13 cellular contexts compared by ENCODE assay signal in the genomic region with DNA sequence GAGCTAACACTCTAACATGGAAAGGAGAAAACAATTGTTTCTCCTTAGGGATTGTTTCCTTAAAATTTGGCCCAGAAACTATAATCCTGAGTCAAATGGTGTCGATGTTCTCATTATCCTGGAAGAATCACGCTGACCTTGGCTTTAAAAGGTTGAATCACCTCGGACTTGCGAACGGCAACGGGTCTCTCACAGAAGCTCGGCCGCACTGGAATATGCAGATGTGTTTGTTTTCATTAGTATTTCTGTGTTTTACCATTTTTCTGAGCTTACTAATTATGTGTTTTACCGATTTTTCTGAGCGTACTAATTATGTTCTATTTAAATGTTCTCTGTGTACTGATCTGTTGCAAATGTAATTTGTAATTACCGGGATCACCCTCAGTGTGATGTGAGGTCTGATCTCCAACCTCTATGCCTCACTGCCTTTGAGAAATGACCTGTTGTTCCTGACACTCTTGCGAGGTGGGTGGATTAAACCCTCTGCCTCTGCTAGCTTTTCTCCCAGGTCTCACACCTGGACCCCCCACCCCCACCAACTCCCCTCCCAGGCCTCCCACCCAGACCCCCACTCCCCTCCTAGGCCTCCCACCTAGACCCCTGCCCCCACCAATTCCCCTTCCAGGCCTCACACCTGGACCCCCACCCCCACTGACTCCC. TPM values are rescaled to one million over a fixed set of nuclear protein-coding genes. Genes with fewer than 3 reads are reported as not detected.
DNase-seq lines count a peak whose midpoint lies in the region; ATAC-seq, FAIRE-seq and TF ChIP-seq lines count a peak whose summit lies in the region.
"Had no signal": no experiment of that assay in that cellular context is flagged by ENCODE, and none has a peak within 500 bp of the region (broad histone marks: within the 10 kb centered on the region; RNA-seq: fewer than 3 reads in every experiment).

No MANE protein-coding gene starts in this region.

- DNase-seq in A549 (ENCODE audit: low read depth in 1 of 2, low spot score in 1 of 2), result peak in 1 of 2 experiments; percentile 71
- peak in 1 of 2 experiments; percentile 52 for DNase-seq in PC-9
- peak; percentile 9 for DNase-seq in glomerular visceral epithelial cell (ENCODE audit: extremely low spot score)
- DNase-seq in inferior parietal cortex (ENCODE audit: extremely low spot score), result no peak
- DNase-seq: activated T-cell treated with anti-CD3 and anti-CD28 coated beads for 4 hours, Karpas-422, left ventricle myocardium superior had no signal

- H3F3A ChIP-seq in PC-9 (ENCODE audit: insufficient read depth, low read depth), result no peaks in the 10 kb centered on the region

- BruUV-seq in PC-9 (replicated peaks; lab: Mats Ljungman, UMichigan), result no TSS peak

- CTCF ChIA-PET in A549 (lab: Yijun Ruan, JAX) (no interaction called here), PC-9 (lab: Charles Lee) (no interaction called here)

- no peaks in the 10 kb centered on the region for H3K79me2 ChIP-seq in PC-9 (ENCODE audit: low read depth)

- TF ChIP-seq EP300 in A549 (IDR thresholded peaks at IDR 0.05), result no peak

- no peak for FAIRE-seq in A549 (lab: Jason Lieb, UNC)
- peak; percentile 98 for FAIRE-seq in G401.6 (lab: Jason Lieb, UNC)

- POLR2A ChIA-PET in A549 (lab: Yijun Ruan, JAX), result interaction anchor here (0.5 to 1.7 kb wide), 3 partner anchors 9 to 90 kb away, joined by 3 to 11 read pairs (median 11); no protein-coding TSS in a partner anchor
- POLR2A ChIA-PET in PC-9 (lab: Charles Lee; ENCODE audit: unreplicated experiment), result interaction anchor here (0.8 kb wide), 1 partner anchor 58 kb away, joined by 10 read pairs; no protein-coding TSS in a partner anchor

- no peaks in the 10 kb centered on the region for H3K27me3 ChIP-seq in PC-9 (ENCODE audit: insufficient read depth, low read depth)

- ATAC-seq in A549 (peak in 1 of 2 experiments; percentile 21; a peak in 1 of 6 replicates), GM19452 (IDR thresholded peaks at IDR 0.05; ENCODE audit: unreplicated experiment) (no peak), HG03039 (IDR thresholded peaks at IDR 0.05; ENCODE audit: unreplicated experiment) (no peak), HG03460 (IDR thresholded peaks at IDR 0.05; ENCODE audit: unreplicated experiment) (no peak)
- ATAC-seq: gastroesophageal sphincter, left ventricle myocardium superior, Right ventricle myocardium inferior had no signal

- no peaks in the 10 kb centered on the region for H3K9me2 ChIP-seq in PC-9 (ENCODE audit: insufficient read depth)

- no peak for TF ChIP-seq RAD21 in A549 (conservative IDR thresholded peaks at IDR 0.05 in 1 of 2, IDR thresholded peaks at IDR 0.05 in 1 of 2)

- no peaks in the 10 kb centered on the region for H3K36me3 ChIP-seq in PC-9 (ENCODE audit: low read depth)
- H3K36me3 ChIP-seq: gastroesophageal sphincter had no signal

- H4K20me1 ChIP-seq in PC-9 (ENCODE audit: insufficient read depth), result no peaks in the 10 kb centered on the region

- peak; percentile 39 for TF ChIP-seq POLR2A in A549 (IDR thresholded peaks at IDR 0.05; ENCODE audit: low read length)

- no peak overlapping the region for H3K4me3 ChIP-seq in A549
- no peak overlapping the region for H3K4me3 ChIP-seq in PC-9
- H3K4me3 ChIP-seq: gastroesophageal sphincter had no signal

- H3K4me2 ChIP-seq in A549 (no peak overlapping the region), PC-9 (peak overlapping the region; percentile 19; the same call in 1 of the 2 replicates)

- H3K9me3 ChIP-seq in A549 (no peaks in the 10 kb centered on the region), PC-9 (ENCODE audit: insufficient read depth, low read depth) (no peaks in the 10 kb centered on the region)
- H3K9me3 ChIP-seq: gastroesophageal sphincter had no signal

- intact Hi-C loops in PC-9 (cut with micrococcal nuclease; ENCODE audit: unreplicated experiment), result no loop called here

- no peak for TF ChIP-seq CTCF in A549 (IDR thresholded peaks at IDR 0.05)
- TF ChIP-seq CTCF in PC-9 (conservative IDR thresholded peaks at IDR 0.05), result no peak

- no peak overlapping the region for H3K27ac ChIP-seq in A549
- no peak overlapping the region for H3K27ac ChIP-seq in PC-9
- H3K27ac ChIP-seq: gastroesophageal sphincter had no signal

- no peak overlapping the region for H2AFZ ChIP-seq in PC-9

- whole genome bisulfite sequencing in A549 (ENCODE audit: missing lambda C conversion rate), result 52% methylated on average over 12 of the region's 12 CpGs

- no peaks in the 10 kb centered on the region for H3K4me1 ChIP-seq in A549
- H3K4me1 ChIP-seq in PC-9 (replicated peaks; ENCODE audit: insufficient read depth), result no peaks in the 10 kb centered on the region
- H3K4me1 ChIP-seq: gastroesophageal sphincter had no signal

TF ChIP-seq in A549, 52 proteins besides CTCF, POLR2A, EP300 and RAD21:
- TF ChIP-seq JUN (IDR thresholded peaks at IDR 0.05), result peak in 1 of 2 experiments; percentile 42; a peak in 1 of 5 replicates
- TF ChIP-seq HEYL (CRISPR knock-in tag; IDR thresholded peaks at IDR 0.05), result no peak

RNA-seq across cellular contexts. Expression of gene BRSK2, which starts 38.3 kb away (rescaled TPM):
- polyA plus RNA-seq in A549 (2011; rRNA removed) (2.7 and 3.8 TPM in 2 replicates), A549 (2017; fragmentation: RNase III; extraction: RNeasy Plus Mini Kit Qiagen cat#74134 plus additional on column Dnase treatment) (9.1 to 10.1 TPM (median 9.7 TPM) in 3 replicates)
- 8.3 and 11.0 TPM in 2 replicates for polyA plus RNA-seq in A549 (2012; cell fraction: cytosol; rRNA removed)
- polyA plus RNA-seq in A549 (2012; cell fraction: nucleus; rRNA removed), result 22.9 and 27.9 TPM in 2 replicates
- 2.6 and 4.3 TPM in 2 replicates for polyA minus RNA-seq in A549 (2011; rRNA and poly(A)+ RNA removed)
- 2.7 and 2.9 TPM in 2 replicates for total RNA-seq in PC-9 (2021)

RNA-seq across cellular contexts. Expression of gene TOLLIP, which starts 42.0 kb away (rescaled TPM):
- 26.5 and 26.9 TPM in 2 replicates for polyA plus RNA-seq in A549 (2011; rRNA removed)
- polyA plus RNA-seq in A549 (2012; cell fraction: cytosol; rRNA removed), result 62.4 and 72.9 TPM in 2 replicates
- 59.6 and 76.1 TPM in 2 replicates for polyA plus RNA-seq in A549 (2012; cell fraction: nucleus; rRNA removed)
- 31.5 to 37.9 TPM (median 33.8 TPM) in 3 replicates for polyA plus RNA-seq in A549 (2017; fragmentation: RNase III; extraction: RNeasy Plus Mini Kit Qiagen cat#74134 plus additional on column Dnase treatment)
- polyA minus RNA-seq in A549 (2011; rRNA and poly(A)+ RNA removed), result 25.7 and 44.5 TPM in 2 replicates
- total RNA-seq in PC-9 (2021), result 29.5 and 35.8 TPM in 2 replicates
